ENCODE assay signal across 8 cellular contexts in the genomic region with DNA sequence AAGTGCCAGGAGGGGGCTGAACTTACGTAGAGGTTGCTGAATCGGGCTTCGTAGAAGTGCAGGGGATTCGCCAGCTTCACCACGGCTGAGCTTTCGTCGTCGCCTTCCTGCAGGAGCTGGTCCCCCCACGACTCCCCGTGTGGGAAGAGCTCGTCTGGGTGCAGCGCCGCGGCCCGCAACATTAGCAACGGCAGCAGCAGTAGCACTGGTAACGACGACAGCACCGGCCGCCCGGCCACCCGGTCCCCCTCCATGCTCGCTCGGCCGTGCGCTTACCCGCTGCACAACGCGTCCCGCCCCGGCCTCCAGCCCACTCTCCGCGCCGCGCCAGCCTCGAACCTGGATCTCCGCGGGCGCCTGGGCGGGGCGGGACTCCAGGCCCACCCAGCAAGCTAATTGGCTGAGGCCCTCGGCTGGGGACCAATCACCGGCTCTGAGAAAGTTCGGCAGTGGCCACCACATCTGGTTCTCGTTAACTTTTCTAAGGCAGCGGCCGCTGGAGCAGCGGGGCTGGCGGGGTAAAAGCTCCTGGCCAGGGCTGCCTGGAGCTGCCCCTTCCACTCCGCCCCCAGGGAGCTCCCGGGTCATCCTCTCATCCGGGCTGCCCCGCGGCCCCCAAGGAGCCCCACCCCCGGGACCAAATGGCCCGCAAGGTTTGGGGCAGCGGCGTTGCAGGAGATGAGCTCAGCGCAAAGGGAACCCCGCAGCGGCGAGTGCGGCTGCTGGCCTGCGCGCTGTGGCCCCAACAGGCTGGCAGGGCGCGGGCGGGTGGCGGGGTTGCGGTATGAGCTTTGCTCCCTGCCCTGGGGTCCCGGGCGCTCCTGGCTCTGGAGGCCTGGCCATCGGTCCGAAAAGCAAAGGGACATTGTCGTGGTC. TPM values are rescaled to one million over a fixed set of nuclear protein-coding genes. Genes with fewer than 3 reads are reported as not detected.
DNase-seq lines count a peak whose midpoint lies in the region; ATAC-seq and TF ChIP-seq lines count a peak whose summit lies in the region.

A gene with protein sequence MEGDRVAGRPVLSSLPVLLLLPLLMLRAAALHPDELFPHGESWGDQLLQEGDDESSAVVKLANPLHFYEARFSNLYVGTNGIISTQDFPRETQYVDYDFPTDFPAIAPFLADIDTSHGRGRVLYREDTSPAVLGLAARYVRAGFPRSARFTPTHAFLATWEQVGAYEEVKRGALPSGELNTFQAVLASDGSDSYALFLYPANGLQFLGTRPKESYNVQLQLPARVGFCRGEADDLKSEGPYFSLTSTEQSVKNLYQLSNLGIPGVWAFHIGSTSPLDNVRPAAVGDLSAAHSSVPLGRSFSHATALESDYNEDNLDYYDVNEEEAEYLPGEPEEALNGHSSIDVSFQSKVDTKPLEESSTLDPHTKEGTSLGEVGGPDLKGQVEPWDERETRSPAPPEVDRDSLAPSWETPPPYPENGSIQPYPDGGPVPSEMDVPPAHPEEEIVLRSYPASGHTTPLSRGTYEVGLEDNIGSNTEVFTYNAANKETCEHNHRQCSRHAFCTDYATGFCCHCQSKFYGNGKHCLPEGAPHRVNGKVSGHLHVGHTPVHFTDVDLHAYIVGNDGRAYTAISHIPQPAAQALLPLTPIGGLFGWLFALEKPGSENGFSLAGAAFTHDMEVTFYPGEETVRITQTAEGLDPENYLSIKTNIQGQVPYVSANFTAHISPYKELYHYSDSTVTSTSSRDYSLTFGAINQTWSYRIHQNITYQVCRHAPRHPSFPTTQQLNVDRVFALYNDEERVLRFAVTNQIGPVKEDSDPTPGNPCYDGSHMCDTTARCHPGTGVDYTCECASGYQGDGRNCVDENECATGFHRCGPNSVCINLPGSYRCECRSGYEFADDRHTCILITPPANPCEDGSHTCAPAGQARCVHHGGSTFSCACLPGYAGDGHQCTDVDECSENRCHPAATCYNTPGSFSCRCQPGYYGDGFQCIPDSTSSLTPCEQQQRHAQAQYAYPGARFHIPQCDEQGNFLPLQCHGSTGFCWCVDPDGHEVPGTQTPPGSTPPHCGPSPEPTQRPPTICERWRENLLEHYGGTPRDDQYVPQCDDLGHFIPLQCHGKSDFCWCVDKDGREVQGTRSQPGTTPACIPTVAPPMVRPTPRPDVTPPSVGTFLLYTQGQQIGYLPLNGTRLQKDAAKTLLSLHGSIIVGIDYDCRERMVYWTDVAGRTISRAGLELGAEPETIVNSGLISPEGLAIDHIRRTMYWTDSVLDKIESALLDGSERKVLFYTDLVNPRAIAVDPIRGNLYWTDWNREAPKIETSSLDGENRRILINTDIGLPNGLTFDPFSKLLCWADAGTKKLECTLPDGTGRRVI (N-terminal part only) (minus strand): TSS at position 319 of the 876 bp plus-strand sequence. CDS start 65 bp downstream, at position 254.

- intact Hi-C loops in mammary epithelial cell (cut with micrococcal nuclease) (no loop called here), sigmoid colon (cut with DNase I) (loop anchor here (2.0 kb wide), 3 partner anchors 26 to 72 kb away; no protein-coding TSS in a partner anchor)

- H3K27me3 Mint-ChIP-seq in T-helper 17 cell: peaks cover 42% of the 10 kb centered on the region

- H3K36me3 Mint-ChIP-seq in T-helper 17 cell (ENCODE audit: low read depth): peaks cover 6% of the 10 kb centered on the region

- peak within 1 kb of the TSS; percentile 83 for H3K4me3 Mint-ChIP-seq in T-helper 17 cell

- H3K27me3 ChIP-seq in mammary epithelial cell (ENCODE audit: insufficient read depth, low read length) (no peaks in the 10 kb centered on the region), iPS-20b (ENCODE audit: insufficient read depth, low read length) (peaks cover 67% of the 10 kb centered on the region), sigmoid colon (no peaks in the 10 kb centered on the region)

- no peak within 1 kb of the TSS for H3K27ac Mint-ChIP-seq in T-helper 17 cell

- H3K36me3 ChIP-seq in mammary epithelial cell (ENCODE audit: insufficient read depth, low read length): no peaks in the 10 kb centered on the region
- no peaks in the 10 kb centered on the region for H3K36me3 ChIP-seq in iPS-20b (ENCODE audit: insufficient read depth, low read depth, low read length)
- no peaks in the 10 kb centered on the region for H3K36me3 ChIP-seq in sigmoid colon

- peak; percentile 67 for ATAC-seq in T-helper 17 cell

- no peak for TF ChIP-seq EP300 in sigmoid colon (IDR thresholded peaks at IDR 0.05)

- peak within 1 kb of the TSS; percentile 93 for H2AFZ ChIP-seq in mammary epithelial cell (ENCODE audit: low read depth, low read length)

- dilution Hi-C loops in mammary epithelial cell (cut with HindIII; ENCODE audit: low sequenced_read_pairs): no loop called here

- H3K9ac ChIP-seq in mammary epithelial cell (ENCODE audit: insufficient read depth, low read length) (peak within 1 kb of the TSS; percentile 10), iPS-20b (ENCODE audit: low read depth, low read length) (peak within 1 kb of the TSS; percentile 42; the same call in 1 of the 2 replicates)

- H3K4me3 ChIP-seq in mammary epithelial cell (replicated peaks in 1 of 3; ENCODE audit: insufficient read depth in 1 of 3, low read depth in 2 of 3, low read length in 3 of 3): peak within 1 kb of the TSS; percentile 42 to 69 (median 68)
- peak within 1 kb of the TSS; percentile 78 for H3K4me3 ChIP-seq in iPS-20b (ENCODE audit: low read length)
- peak within 1 kb of the TSS; percentile 53 to 89 (median 84) for H3K4me3 ChIP-seq in sigmoid colon

- H3K4me1 Mint-ChIP-seq in T-helper 17 cell: peaks cover 21% of the 10 kb centered on the region

- H3K4me1 ChIP-seq in mammary epithelial cell (ENCODE audit: insufficient read depth, low read length): peaks cover 18% of the 10 kb centered on the region
- peaks cover 3% of the 10 kb centered on the region; the same call in 1 of the 2 replicates for H3K4me1 ChIP-seq in iPS-20b (ENCODE audit: insufficient read depth, low read length)
- H3K4me1 ChIP-seq in sigmoid colon: peaks cover 0 to 36% (median 24%) of the 10 kb centered on the region in 4 donors

- no peaks in the 10 kb centered on the region for H4K20me1 ChIP-seq in mammary epithelial cell (ENCODE audit: insufficient read depth, low read length)

- peak; percentile 44 to 46 for TF ChIP-seq POLR2A in sigmoid colon (IDR thresholded peaks at IDR 0.05)

- CTCF ChIA-PET in mammary epithelial cell (lab: Charles Lee; ENCODE audit: low non-redundant PET): no interaction called here

- TF ChIP-seq CTCF in mammary epithelial cell (conservative IDR thresholded peaks at IDR 0.05 in 1 of 2, IDR thresholded peaks at IDR 0.05 in 1 of 2; ENCODE audit: extremely low read depth in 1 of 2, insufficient read depth in 1 of 2, low read depth in 1 of 2, low read length in 2 of 2): peak in 1 of 2 donors; percentile 18
- no peak for TF ChIP-seq CTCF in sigmoid colon (IDR thresholded peaks at IDR 0.05)

- peak; percentile 45 for DNase-seq in activated T-cell treated with anti-CD3 and anti-CD28 coated beads for 24 hours (ENCODE audit: low read depth)
- DNase-seq in activated T-cell treated with anti-CD3 and anti-CD28 coated beads for 4 hours: no peak
- DNase-seq in T-helper 17 cell: peak in 1 of 3 donors; percentile 17
- DNase-seq in mammary epithelial cell: peak; percentile 50
- peak; percentile 97 for DNase-seq in sigmoid colon
- no peak for DNase-seq in SW 1271 (lab: John Stamatoyannopoulos, UW)
- DNase-seq in SKM-1 treated with dmso at 0.1 percent for 144 hours (lab: John Stamatoyannopoulos, UW; ENCODE audit: unreplicated experiment): no peak

- WGBS in mammary epithelial cell (ENCODE audit: low coverage, missing lambda C conversion rate): 9% methylated on average over 6 of the region's 75 CpGs
- 1% methylated on average over 75 of the region's 75 CpGs for WGBS in sigmoid colon, 2 donors

- H3K27ac ChIP-seq in mammary epithelial cell (ENCODE audit: insufficient read depth, low read depth, low read length): peak within 1 kb of the TSS; percentile 31
- H3K27ac ChIP-seq in iPS-20b (ENCODE audit: low read length): no peak within 1 kb of the TSS
- H3K27ac ChIP-seq in sigmoid colon: peak within 1 kb of the TSS; percentile 89 to 93 (median 92)

- peak within 1 kb of the TSS; percentile 92 for H3K4me2 ChIP-seq in mammary epithelial cell (ENCODE audit: insufficient read depth, low read depth, low read length)

- no peaks in the 10 kb centered on the region for H3K9me3 ChIP-seq in T-helper 17 cell (ENCODE audit: control insufficient read depth, low read length, poor library complexity, severe bottlenecking)
- no peaks in the 10 kb centered on the region for H3K9me3 ChIP-seq in mammary epithelial cell (replicated peaks; ENCODE audit: insufficient read depth, low read length)
- no peaks in the 10 kb centered on the region for H3K9me3 ChIP-seq in iPS-20b (ENCODE audit: insufficient read depth, low read depth, low read length)
- no peaks in the 10 kb centered on the region for H3K9me3 ChIP-seq in sigmoid colon

- in situ Hi-C loops in mammary epithelial cell (cut with MboI; ENCODE audit: low sequenced_read_pairs in 2 of 2): no loop called here

- H3K79me2 ChIP-seq in mammary epithelial cell (ENCODE audit: insufficient read depth, low read length): peaks cover 4% of the 10 kb centered on the region

- no TSS peak for BruUV-seq in mammary epithelial cell (replicated peaks; lab: Mats Ljungman, UMichigan)

RNA-seq across cellular contexts. Expression of the gene that starts here (rescaled TPM):
- total RNA-seq in T-helper 17 cell (1 to 10 TPM in 1 of 2 donors, under 1 TPM in 1; 0.62 to 2.2 TPM), mammary epithelial cell (10 to 100 TPM in 1 of 2 donors, 1 to 10 TPM in 1; 4.8 to 17.2 TPM), sigmoid colon (10 to 100 TPM; 26.4 to 52.9 (median 29.9) TPM)
- polyA plus RNA-seq in mammary epithelial cell (20.6 TPM), sigmoid colon (1 to 10 TPM in 2 of 3 donors, under 1 TPM in 1; 0.46 to 9.0 (median 4.8) TPM)
- 36.6 TPM for polyA minus RNA-seq in mammary epithelial cell

Comparison
In these comparisons a context has a peak if more than half of its experiments do, and no peak if none do; other contexts are left out.
1. DNase-seq: peak in activated T-cell treated with anti-CD3 and anti-CD28 coated beads for 24 hours (single experiment), mammary epithelial cell (single experiment) and sigmoid colon (single experiment); none in activated T-cell treated with anti-CD3 and anti-CD28 coated beads for 4 hours (single experiment), SW 1271 (0 of 2) and SKM-1 treated with dmso at 0.1 percent for 144 hours (single experiment).
2. Peak in every context shown above with its lines, with median percentiles within 50 percentile points of each other: H3K4me3 ChIP-seq.